In the genomic region with DNA sequence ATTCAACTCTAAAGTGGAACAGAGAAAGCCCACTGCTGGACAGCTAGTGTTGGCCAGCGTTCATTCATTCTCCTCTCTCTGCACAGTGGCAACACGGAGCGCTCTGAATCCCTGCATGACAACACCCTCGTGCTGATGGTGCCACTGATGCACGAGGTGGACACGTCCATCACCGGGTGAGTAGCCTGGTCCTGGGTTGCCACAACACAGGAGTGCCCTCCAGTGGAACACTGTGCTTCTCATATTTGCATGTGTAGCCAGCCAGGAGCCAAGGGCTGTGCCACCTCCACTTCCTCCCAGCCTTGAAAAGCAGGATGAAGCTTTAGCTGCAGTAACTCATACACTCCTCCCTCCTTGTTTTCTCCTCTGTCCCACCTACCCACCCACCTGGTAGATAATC, we compare ENCODE assay signal across 8 cellular contexts.
A peak's percentile ranks its signal among the peaks of the same experiment; 100 is the strongest.
DNase-seq lines count a peak whose midpoint lies in the region; ATAC-seq and TF ChIP-seq lines count a peak whose summit lies in the region.

No MANE protein-coding gene starts in this region.

- TF ChIP-seq CTCF in HEK293 (tag by site-specific recombination; IDR thresholded peaks at IDR 0.05) (peak; percentile 66), RWPE1 (conservative IDR thresholded peaks at IDR 0.05; ENCODE audit: low read depth) (no peak), gastroesophageal sphincter (IDR thresholded peaks at IDR 0.05) (peak; percentile 9 to 64 (median 51)), sigmoid colon (IDR thresholded peaks at IDR 0.05) (peak in 3 of 4 experiments; percentile 13 to 46 (median 23))

- DNase-seq in RWPE1 (ENCODE audit: low spot score) (peak; percentile 7), sigmoid colon (peak; percentile 72), T1000 (lab: John Stamatoyannopoulos, UW) (no peak)
- no peak for DNase-seq in activated naive CD4-positive, alpha-beta T cell treated with Interleukin-2 at 50 U/mL for 16 hours
- no peak for DNase-seq in activated CD4-positive, alpha-beta T cell treated with anti-CD3 and anti-CD28 coated beads for 1 hour

- POLR2A ChIA-PET in HEK293 (lab: Yijun Ruan, JAX): no interaction called here
- POLR2A ChIA-PET in RWPE1 (lab: Yijun Ruan, JAX; ENCODE audit: low non-redundant PET): no interaction called here

- WGBS in gastroesophageal sphincter (ENCODE audit: low coverage in 1 of 2), 2 donors: 39 to 60% methylated on average over 2 to 6 of the region's 7 CpGs
- 41 to 71% methylated on average over 7 of the region's 7 CpGs for whole genome bisulfite sequencing in sigmoid colon, 2 donors

- intact Hi-C loops in sigmoid colon (cut with DNase I): no loop called here

- no peaks in the 10 kb centered on the region for H3K4me1 ChIP-seq in HEK293 (ENCODE audit: control insufficient read depth, insufficient read depth, low read length)
- H3K4me1 ChIP-seq in gastroesophageal sphincter: peaks cover 0 to 68% (median 8%) of the 10 kb centered on the region in 3 donors
- H3K4me1 ChIP-seq in sigmoid colon: peaks cover 0 to 24% (median 20%) of the 10 kb centered on the region in 4 donors

- H3K36me3 ChIP-seq in HEK293 (ENCODE audit: control insufficient read depth in 2 of 2, insufficient read depth in 1 of 2, low read length in 2 of 2): no peaks in the 10 kb centered on the region
- H3K36me3 ChIP-seq in gastroesophageal sphincter: peaks cover 0 to 50% of the 10 kb centered on the region in 2 donors
- peaks cover 0 to 12% (median 5%) of the 10 kb centered on the region in 4 donors for H3K36me3 ChIP-seq in sigmoid colon

- H3K27me3 ChIP-seq in gastroesophageal sphincter (no peaks in the 10 kb centered on the region), sigmoid colon (no peaks in the 10 kb centered on the region)

- ATAC-seq in gastroesophageal sphincter (peak; percentile 42), HG03442 (IDR thresholded peaks at IDR 0.05; ENCODE audit: unreplicated experiment) (no peak)

- TF ChIP-seq EP300 in gastroesophageal sphincter (IDR thresholded peaks at IDR 0.05) (no peak), sigmoid colon (IDR thresholded peaks at IDR 0.05) (no peak)

- no peaks in the 10 kb centered on the region for H3K9me3 ChIP-seq in HEK293 (ENCODE audit: control insufficient read depth, insufficient read depth, low read depth, low read length)
- H3K9me3 ChIP-seq in gastroesophageal sphincter: no peaks in the 10 kb centered on the region
- H3K9me3 ChIP-seq in sigmoid colon: no peaks in the 10 kb centered on the region

- TF ChIP-seq POLR2A in gastroesophageal sphincter (IDR thresholded peaks at IDR 0.05): no peak
- TF ChIP-seq POLR2A in sigmoid colon (IDR thresholded peaks at IDR 0.05): no peak

- H3K4me3 ChIP-seq in HEK293 (ENCODE audit: low read depth, low read length) (no peak overlapping the region), gastroesophageal sphincter (no peak overlapping the region), sigmoid colon (no peak overlapping the region)

- no peak overlapping the region for H3K27ac ChIP-seq in HEK293 (ENCODE audit: extremely low read depth, low read depth, low read length)
- no peak overlapping the region for H3K27ac ChIP-seq in RWPE1
- peak overlapping the region in 3 of 4 donors; percentile 71 to 79 (median 71) for H3K27ac ChIP-seq in gastroesophageal sphincter
- peak overlapping the region in 3 of 4 donors; percentile 10 to 75 (median 65) for H3K27ac ChIP-seq in sigmoid colon

- CTCF ChIA-PET in HEK293 (lab: Yijun Ruan, JAX) (interaction anchor here (0.7 kb wide), 1 partner anchor 81 kb away, joined by 4 read pairs; no protein-coding TSS in a partner anchor), RWPE1 (lab: Yijun Ruan, JAX) (no interaction called here)

TF ChIP-seq in HEK293, 187 proteins besides CTCF, POLR2A, EP300 and RAD21:
- peak; percentile 28; the same call in 1 of the 2 replicates for TF ChIP-seq ZNF654 (tag by site-specific recombination; IDR thresholded peaks at IDR 0.05; ENCODE audit: low read depth)
- no peak for TF ChIP-seq ZNF292 (tag by site-specific recombination; IDR thresholded peaks at IDR 0.05; ENCODE audit: borderline replicate concordance, low read depth)
- 0 out of 2 replicates have a peak, but pooled peaks have one; percentile 7 for TF ChIP-seq ZFHX2 (tag by site-specific recombination; conservative IDR thresholded peaks at IDR 0.05)
- TF ChIP-seq ZNF10 (tag by site-specific recombination; IDR thresholded peaks at IDR 0.05): peak; percentile 87
- no peak for TF ChIP-seq ZNF366 (tag by site-specific recombination; conservative IDR thresholded peaks at IDR 0.05)
- TF ChIP-seq, protein P1, sequence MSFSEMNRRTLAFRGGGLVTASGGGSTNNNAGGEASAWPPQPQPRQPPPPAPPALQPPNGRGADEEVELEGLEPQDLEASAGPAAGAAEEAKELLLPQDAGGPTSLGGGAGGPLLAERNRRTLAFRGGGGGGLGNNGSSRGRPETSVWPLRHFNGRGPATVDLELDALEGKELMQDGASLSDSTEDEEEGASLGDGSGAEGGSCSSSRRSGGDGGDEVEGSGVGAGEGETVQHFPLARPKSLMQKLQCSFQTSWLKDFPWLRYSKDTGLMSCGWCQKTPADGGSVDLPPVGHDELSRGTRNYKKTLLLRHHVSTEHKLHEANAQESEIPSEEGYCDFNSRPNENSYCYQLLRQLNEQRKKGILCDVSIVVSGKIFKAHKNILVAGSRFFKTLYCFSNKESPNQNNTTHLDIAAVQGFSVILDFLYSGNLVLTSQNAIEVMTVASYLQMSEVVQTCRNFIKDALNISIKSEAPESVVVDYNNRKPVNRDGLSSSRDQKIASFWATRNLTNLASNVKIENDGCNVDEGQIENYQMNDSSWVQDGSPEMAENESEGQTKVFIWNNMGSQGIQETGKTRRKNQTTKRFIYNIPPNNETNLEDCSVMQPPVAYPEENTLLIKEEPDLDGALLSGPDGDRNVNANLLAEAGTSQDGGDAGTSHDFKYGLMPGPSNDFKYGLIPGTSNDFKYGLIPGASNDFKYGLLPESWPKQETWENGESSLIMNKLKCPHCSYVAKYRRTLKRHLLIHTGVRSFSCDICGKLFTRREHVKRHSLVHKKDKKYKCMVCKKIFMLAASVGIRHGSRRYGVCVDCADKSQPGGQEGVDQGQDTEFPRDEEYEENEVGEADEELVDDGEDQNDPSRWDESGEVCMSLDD (tag by site-specific recombination; IDR thresholded peaks at IDR 0.05): no peak
- no peak for TF ChIP-seq ZNF169 (tag by site-specific recombination; IDR thresholded peaks at IDR 0.05)
- TF ChIP-seq, protein P2, sequence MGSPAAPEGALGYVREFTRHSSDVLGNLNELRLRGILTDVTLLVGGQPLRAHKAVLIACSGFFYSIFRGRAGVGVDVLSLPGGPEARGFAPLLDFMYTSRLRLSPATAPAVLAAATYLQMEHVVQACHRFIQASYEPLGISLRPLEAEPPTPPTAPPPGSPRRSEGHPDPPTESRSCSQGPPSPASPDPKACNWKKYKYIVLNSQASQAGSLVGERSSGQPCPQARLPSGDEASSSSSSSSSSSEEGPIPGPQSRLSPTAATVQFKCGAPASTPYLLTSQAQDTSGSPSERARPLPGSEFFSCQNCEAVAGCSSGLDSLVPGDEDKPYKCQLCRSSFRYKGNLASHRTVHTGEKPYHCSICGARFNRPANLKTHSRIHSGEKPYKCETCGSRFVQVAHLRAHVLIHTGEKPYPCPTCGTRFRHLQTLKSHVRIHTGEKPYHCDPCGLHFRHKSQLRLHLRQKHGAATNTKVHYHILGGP (tag by site-specific recombination; IDR thresholded peaks at IDR 0.05): no peak
- peak; percentile 45; the same call in 1 of the 2 replicates for TF ChIP-seq EGR2 (tag by site-specific recombination; IDR thresholded peaks at IDR 0.05; ENCODE audit: low read depth)

Comparison
In these comparisons a context has a peak if more than half of its experiments do, and no peak if none do; other contexts are left out.
1. H3K27ac ChIP-seq: peak in gastroesophageal sphincter (3 of 4) and sigmoid colon (3 of 4); none in HEK293 (single experiment) and RWPE1 (single experiment).
2. DNase-seq: peak in RWPE1 (single experiment) and sigmoid colon (single experiment); none in activated naive CD4-positive, alpha-beta T cell treated with Interleukin-2 at 50 U/mL for 16 hours (single experiment), activated CD4-positive, alpha-beta T cell treated with anti-CD3 and anti-CD28 coated beads for 1 hour (single experiment) and T1000 (single experiment).